ENCODE assay signal across 8 cellular contexts in genomic region chr10:31947144-31947926, GRCh38. TPM values are rescaled to one million over a fixed set of nuclear protein-coding genes. Genes with fewer than 3 reads are reported as not detected.
DNase-seq lines count a peak whose midpoint lies in the region; ATAC-seq, FAIRE-seq and TF ChIP-seq lines count a peak whose summit lies in the region.

No MANE protein-coding gene starts in this region.

- H3K36me3 ChIP-seq in pancreas: no peaks in the 10 kb centered on the region

- ATAC-seq in pancreas: peak; percentile 52 to 81 (median 77)

- 36 to 39% methylated on average over 7 of the region's 7 CpGs for WGBS in pancreas, 2 donors

- intact Hi-C loops in pancreas (cut with DNase I): no loop called here

- TF ChIP-seq POLR2A in GM12891 (IDR thresholded peaks at IDR 0.05; ENCODE audit: low read depth, low read length): no peak

- peak; percentile 89 for FAIRE-seq in pancreas (lab: Jason Lieb, UNC)
- no peak for FAIRE-seq in GM12891 (lab: Jason Lieb, UNC)

- H3K4me1 ChIP-seq in pancreas: peaks cover 30 to 40% (median 37%) of the 10 kb centered on the region in 3 donors

- peak overlapping the region in 2 of 4 donors; percentile 16 to 17 for H3K4me3 ChIP-seq in pancreas

- peak in 2 of 4 donors; percentile 16 to 40 for TF ChIP-seq CTCF in pancreas (IDR thresholded peaks at IDR 0.05)

- DNase-seq in NCI-H1092 treated with DMSO at 0.1 percent for 48 hours (lab: John Stamatoyannopoulos, UW) (peak; percentile 13), NCI-H1092 (lab: John Stamatoyannopoulos, UW) (no peak), RPMI7951 (ENCODE audit: low read depth) (peak; percentile 92), fibroblast of gingiva (ENCODE audit: low read depth) (peak; percentile 97), pancreas (peak in 2 of 6 donors; percentile 44), GM12891 (ENCODE audit: insufficient read length, low spot score) (no peak), NCI-H128 (lab: John Stamatoyannopoulos, UW; ENCODE audit: unreplicated experiment) (no peak)
- no peak for DNase-seq in activated naive CD4-positive, alpha-beta T cell treated with Interleukin-2 at 50 U/mL for 16 hours

- H3K27me3 ChIP-seq in pancreas: no peaks in the 10 kb centered on the region

- H3K27ac ChIP-seq in pancreas: peak overlapping the region in 3 of 4 donors; percentile 26 to 51 (median 42)

- no peaks in the 10 kb centered on the region for H3K9me3 ChIP-seq in pancreas

TF ChIP-seq in GM12891, 5 proteins besides CTCF, POLR2A, EP300 and RAD21:
- no peak for TF ChIP-seq PAX5 (IDR thresholded peaks at IDR 0.05; ENCODE audit: insufficient read depth, low read length, severe bottlenecking)
- TF ChIP-seq TAF1 (IDR thresholded peaks at IDR 0.05; ENCODE audit: low read depth, low read length): no peak
- TF ChIP-seq POU2F2 (IDR thresholded peaks at IDR 0.05; ENCODE audit: low read depth, low read length): no peak
- no peak for TF ChIP-seq POLR2AphosphoS5 (IDR thresholded peaks at IDR 0.05; ENCODE audit: low read depth, low read length)
- TF ChIP-seq SPI1 (IDR thresholded peaks at IDR 0.05; ENCODE audit: low read depth, low read length): no peak

RNA-seq across cellular contexts. Expression of gene ARHGAP12, which starts 18.7 kb away (rescaled TPM):
- 47.9 and 61.4 TPM in 2 replicates for total RNA-seq in RPMI7951 (2014; rRNA removed; shearing (Covaris generic))
- 10 to 100 TPM; 16.3 to 27.0 (median 21.3) TPM for total RNA-seq in pancreas
- polyA plus RNA-seq in pancreas: 10 to 100 TPM; 24.7 to 30.1 TPM
- polyA plus RNA-seq in GM12891 (2012; ENCODE audit: low read depth, missing spikeins): 4.4 TPM

Comparison
In these comparisons a context has a peak if more than half of its experiments do, and no peak if none do; other contexts are left out.
1. DNase-seq: peak in NCI-H1092 treated with DMSO at 0.1 percent for 48 hours (single experiment), RPMI7951 (single experiment) and fibroblast of gingiva (single experiment); none in NCI-H1092 (single experiment), activated naive CD4-positive, alpha-beta T cell treated with Interleukin-2 at 50 U/mL for 16 hours (single experiment), GM12891 (single experiment) and NCI-H128 (single experiment).